In the genomic region with DNA sequence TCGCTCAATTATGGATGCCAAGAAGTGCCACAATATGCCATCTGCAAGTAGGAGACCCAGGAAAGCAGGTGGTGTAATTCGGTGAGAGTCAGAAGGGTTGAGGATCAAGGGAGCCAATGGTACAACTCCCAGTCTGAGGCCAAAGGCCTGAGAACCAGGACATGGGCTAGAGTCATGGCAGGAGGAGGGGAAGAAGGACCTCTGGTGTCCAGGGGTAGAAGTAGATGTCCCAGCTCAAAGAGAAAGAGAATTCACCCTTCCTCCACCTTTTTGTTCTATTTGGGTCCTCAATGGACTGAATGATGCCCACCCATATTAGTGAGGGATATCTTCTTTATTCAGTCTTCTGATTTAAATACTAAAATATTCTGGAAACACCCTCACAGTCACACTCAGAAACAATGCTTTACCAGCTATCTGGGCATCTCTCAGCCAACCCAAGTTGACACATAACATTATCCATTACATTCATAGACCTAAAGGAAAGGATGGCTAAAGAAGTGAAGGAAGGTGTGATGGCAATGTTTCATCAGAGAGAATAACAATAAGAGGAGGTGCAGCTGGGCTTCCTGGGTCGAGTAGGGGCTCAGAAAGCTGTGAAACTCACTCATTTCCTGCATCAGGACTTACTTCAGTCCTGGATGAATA, we compare ENCODE assay signal across 20 cellular contexts. TPM values are rescaled to one million over a fixed set of nuclear protein-coding genes. Genes with fewer than 3 reads are reported as not detected.
DNase-seq lines count a peak whose midpoint lies in the region; ATAC-seq and TF ChIP-seq lines count a peak whose summit lies in the region.
"Had no signal": no experiment of that assay in that cellular context is flagged by ENCODE, and none has a peak within 500 bp of the region (broad histone marks: within the 10 kb centered on the region; RNA-seq: fewer than 3 reads in every experiment).

No MANE protein-coding gene starts in this region.

- TF ChIP-seq POLR2A in transverse colon (IDR thresholded peaks at IDR 0.05) (no peak), esophagus muscularis mucosa (IDR thresholded peaks at IDR 0.05; ENCODE audit: low read depth) (no peak)

- ATAC-seq in memory B cell (ENCODE audit: low read depth) = no peak
- no peak for ATAC-seq in psoas muscle

- peak overlapping the region; percentile 3 for H3K27ac Mint-ChIP-seq in T-helper 1 cell treated with Interleukin-12 subunit alpha and Interleukin-12 subunit beta and Interleukin-4 antibody, amounts not matched to agents 30 μg/mL and 1 μg/mL, for 36 hours
- H3K27ac Mint-ChIP-seq in memory B cell = peak overlapping the region; percentile 92

- H3K9me3 Mint-ChIP-seq in T-helper 1 cell treated with Interleukin-12 subunit alpha and Interleukin-12 subunit beta and Interleukin-4 antibody, amounts not matched to agents 30 μg/mL and 1 μg/mL, for 36 hours = peaks cover 22% of the 10 kb centered on the region
- peaks cover 4% of the 10 kb centered on the region for H3K9me3 Mint-ChIP-seq in memory B cell

- no peak overlapping the region for H3K9ac ChIP-seq in BLaER1

- H3K4me1 Mint-ChIP-seq in T-helper 1 cell treated with Interleukin-12 subunit alpha and Interleukin-12 subunit beta and Interleukin-4 antibody, amounts not matched to agents 30 μg/mL and 1 μg/mL, for 36 hours (ENCODE audit: low read depth) = peaks cover 3% of the 10 kb centered on the region
- H3K4me1 Mint-ChIP-seq in memory B cell = peaks cover 26% of the 10 kb centered on the region

- peak overlapping the region; percentile 22 for H3K4me2 ChIP-seq in BLaER1
- H3K4me2 ChIP-seq: PC-9 had no signal

- H3K9me3 ChIP-seq in BLaER1 (peaks cover 15% of the 10 kb centered on the region), WERI-Rb-1 (ENCODE audit: severe bottlenecking) (peaks cover 16% of the 10 kb centered on the region), psoas muscle (no peaks in the 10 kb centered on the region), transverse colon (no peaks in the 10 kb centered on the region), esophagus muscularis mucosa (peaks cover 0 to 8% (median 0%) of the 10 kb centered on the region in 4 donors)

- H3K36me3 ChIP-seq in BLaER1 (no peaks in the 10 kb centered on the region), WERI-Rb-1 (no peaks in the 10 kb centered on the region), psoas muscle (ENCODE audit: insufficient read depth in 1 of 2, low read depth in 1 of 2) (no peaks in the 10 kb centered on the region), transverse colon (no peaks in the 10 kb centered on the region), esophagus muscularis mucosa (no peaks in the 10 kb centered on the region)

- H3K27me3 Mint-ChIP-seq in T-helper 1 cell treated with Interleukin-12 subunit alpha and Interleukin-12 subunit beta and Interleukin-4 antibody, amounts not matched to agents 30 μg/mL and 1 μg/mL, for 36 hours (ENCODE audit: low read depth) = peaks cover 3% of the 10 kb centered on the region
- no peaks in the 10 kb centered on the region for H3K27me3 Mint-ChIP-seq in memory B cell

- peaks cover 9% of the 10 kb centered on the region for H3K36me3 Mint-ChIP-seq in T-helper 1 cell treated with Interleukin-12 subunit alpha and Interleukin-12 subunit beta and Interleukin-4 antibody, amounts not matched to agents 30 μg/mL and 1 μg/mL, for 36 hours (ENCODE audit: low read depth)
- H3K36me3 Mint-ChIP-seq in memory B cell = peaks cover 9% of the 10 kb centered on the region

- H3K27me3 ChIP-seq in BLaER1 (no peaks in the 10 kb centered on the region), WERI-Rb-1 (ENCODE audit: insufficient read depth, low read depth, severe bottlenecking) (peaks cover 42% of the 10 kb centered on the region), psoas muscle (ENCODE audit: insufficient read depth in 3 of 3, low read length in 2 of 3) (no peaks in the 10 kb centered on the region), transverse colon (no peaks in the 10 kb centered on the region), esophagus muscularis mucosa (no peaks in the 10 kb centered on the region)

- WGBS in psoas muscle, 3 donors = 30 to 43% (median 30%) methylated on average over 3 of the region's 3 CpGs
- WGBS in transverse colon (ENCODE audit: low coverage in 1 of 2), 2 donors = 38 to 39% methylated on average over 3 of the region's 3 CpGs
- whole genome bisulfite sequencing in esophagus muscularis mucosa = 45% methylated on average over 3 of the region's 3 CpGs

- H3K4me3 ChIP-seq in BLaER1 (no peak overlapping the region), WERI-Rb-1 (ENCODE audit: low read depth, low read length) (no peak overlapping the region), psoas muscle (no peak overlapping the region), transverse colon (no peak overlapping the region), esophagus muscularis mucosa (no peak overlapping the region)
- H3K4me3 ChIP-seq: PC-9 had no signal

- TF ChIP-seq CTCF in WERI-Rb-1 (IDR thresholded peaks at IDR 0.05; ENCODE audit: low read depth, low read length) (peak; percentile 68), psoas muscle (IDR thresholded peaks at IDR 0.05) (no peak), transverse colon (IDR thresholded peaks at IDR 0.05) (no peak), esophagus muscularis mucosa (IDR thresholded peaks at IDR 0.05) (no peak)

- no peak for TF ChIP-seq EP300 in transverse colon (IDR thresholded peaks at IDR 0.05; ENCODE audit: low read depth)
- TF ChIP-seq EP300 in esophagus muscularis mucosa (IDR thresholded peaks at IDR 0.05) = no peak

- H3K4me3 Mint-ChIP-seq in T-helper 1 cell treated with Interleukin-12 subunit alpha and Interleukin-12 subunit beta and Interleukin-4 antibody, amounts not matched to agents 30 μg/mL and 1 μg/mL, for 36 hours = no peak overlapping the region
- H3K4me3 Mint-ChIP-seq in memory B cell = peak overlapping the region; percentile 22

- H3K4me1 ChIP-seq in BLaER1 (no peaks in the 10 kb centered on the region), psoas muscle (no peaks in the 10 kb centered on the region), transverse colon (no peaks in the 10 kb centered on the region), esophagus muscularis mucosa (no peaks in the 10 kb centered on the region)

- no peak for DNase-seq in T-helper 1 cell
- peak; percentile 35 for DNase-seq in WERI-Rb-1
- DNase-seq in memory B cell (ENCODE audit: low spot score in 2 of 2) = no peak
- DNase-seq in psoas muscle = no peak
- DNase-seq in transverse colon = no peak
- DNase-seq in esophagus muscularis mucosa (ENCODE audit: extremely low spot score) = no peak
- DNase-seq: 8988T, DMS 273 treated with DMSO at 0.1 percent for 48 hours, EL, GOT3, KBM-7, NCI-H1436, NCI-H2029, NCI-H2171, NCI-H774, PC-9 had no signal

- H3K27ac ChIP-seq in BLaER1 (no peak overlapping the region), WERI-Rb-1 (no peak overlapping the region), psoas muscle (no peak overlapping the region), transverse colon (no peak overlapping the region), esophagus muscularis mucosa (replicated peaks in 1 of 4) (no peak overlapping the region)
- H3K27ac ChIP-seq: PC-9 had no signal

- H4K20me1 ChIP-seq in BLaER1 = no peaks in the 10 kb centered on the region

- intact Hi-C loops in psoas muscle (cut with DNase I) = no loop called here
- intact Hi-C loops in transverse colon (cut with DNase I; ENCODE audit: low total_unique reads) = no loop called here
- intact Hi-C loops in esophagus muscularis mucosa (cut with DNase I) = no loop called here

- in situ Hi-C loops in transverse colon (cut with MboI; ENCODE audit: low pct_ligation_motif_present in 1 of 4, low pct_unique_long_range_greater_than_20kb in 1 of 4, low sequenced_read_pairs in 3 of 4) = no loop called here

RNA-seq across cellular contexts. Expression of a gene that starts 21.2 kb away (rescaled TPM):
- total RNA-seq in psoas muscle (1 to 10 TPM; 1.3 to 7.8 (median 6.2) TPM), transverse colon (1 to 10 TPM in 2 of 4 donors, under 1 TPM in 1, not detected in 1; 0.41 to 4.5 (median 3.2) TPM), esophagus muscularis mucosa (1 to 10 TPM in 3 of 4 donors, under 1 TPM in 1; 0.97 to 8.4 (median 5.1) TPM)
- 1 to 10 TPM; 5.9 to 7.8 (median 5.9) TPM for polyA plus RNA-seq in psoas muscle
- total RNA-seq: NCI-H460, PC-9 had no signal
- polyA plus RNA-seq: BJ had no signal

RNA-seq across cellular contexts. Expression of a gene that starts 26.4 kb away (rescaled TPM):
- total RNA-seq in psoas muscle (10 to 100 TPM; 16.9 to 49.4 (median 29.8) TPM), transverse colon (10 to 100 TPM in 3 of 4 donors, 1 to 10 TPM in 1; 7.9 to 23.8 (median 12.6) TPM), esophagus muscularis mucosa (10 to 100 TPM; 28.2 to 93.2 (median 49.1) TPM)
- polyA plus RNA-seq in psoas muscle = 10 to 100 TPM; 13.2 to 32.6 (median 20.5) TPM
- polyA plus RNA-seq: BJ had no signal

RNA-seq across cellular contexts. Expression of a gene that starts 50.4 kb away (rescaled TPM):
- total RNA-seq in psoas muscle = 1 to 10 TPM; 2.9 to 5.4 (median 4.2) TPM
- 10 to 100 TPM in 1 of 3 donors, 1 to 10 TPM in 2; 8.2 to 10.8 (median 8.6) TPM for polyA plus RNA-seq in psoas muscle
- 1 to 10 TPM in 2 of 4 donors, under 1 TPM in 1, not detected in 1; 0.14 to 1.9 (median 1.1) TPM for total RNA-seq in transverse colon
- total RNA-seq in esophagus muscularis mucosa = 1 to 10 TPM in 2 of 4 donors, under 1 TPM in 1, not detected in 1; 0.71 to 5.8 (median 4.8) TPM
- polyA plus RNA-seq: BJ had no signal
